ENCODE assay signal across 8 cellular contexts in genomic region chr17:18257747-18258355, GRCh38. TPM values are rescaled to one million over a fixed set of nuclear protein-coding genes. Genes with fewer than 3 reads are reported as not detected.
DNase-seq lines count a peak whose midpoint lies in the region; ATAC-seq and TF ChIP-seq lines count a peak whose summit lies in the region.

No MANE protein-coding gene starts in this region.

- no peak for TF ChIP-seq CTCF in right lobe of liver (IDR thresholded peaks at IDR 0.05)

- H3K4me1 Mint-ChIP-seq in CD4-positive, CD25-positive, alpha-beta regulatory T cell: peaks cover 0 to 52% (median 24%) of the 10 kb centered on the region in 4 donors

- H3K4me3 Mint-ChIP-seq in CD4-positive, CD25-positive, alpha-beta regulatory T cell: peak overlapping the region; percentile 95 to 98 (median 96)

- no peaks in the 10 kb centered on the region for H3K9me3 ChIP-seq in CD4-positive, CD25-positive, alpha-beta regulatory T cell (ENCODE audit: control insufficient read depth in 2 of 2, low read length in 2 of 2)
- H3K9me3 ChIP-seq in duodenal mucosa (ENCODE audit: control insufficient read depth in 1 of 2, low read length in 2 of 2) (no peaks in the 10 kb centered on the region), right lobe of liver (no peaks in the 10 kb centered on the region)

- WGBS in right lobe of liver (ENCODE audit: insufficient coverage, low coverage, low lambda C conversion rate, missing lambda C conversion rate): 1% methylated on average over 15 of the region's 22 CpGs

- H3K27ac Mint-ChIP-seq in CD4-positive, CD25-positive, alpha-beta regulatory T cell: peak overlapping the region; percentile 90 to 97 (median 97)

- ATAC-seq in CD4-positive, CD25-positive, alpha-beta regulatory T cell (ENCODE audit: low read depth in 2 of 2): peak; percentile 26 to 29
- ATAC-seq in GM21576 (IDR thresholded peaks at IDR 0.05; ENCODE audit: unreplicated experiment): peak; percentile 26
- ATAC-seq in right lobe of liver: peak; percentile 62 to 69 (median 68)
- no peak for ATAC-seq in HG02623 (IDR thresholded peaks at IDR 0.05; ENCODE audit: unreplicated experiment)

- peaks cover 52% of the 10 kb centered on the region for H3K4me1 ChIP-seq in CD4-positive, CD25-positive, alpha-beta regulatory T cell (ENCODE audit: control insufficient read depth, insufficient read depth, low read length, poor library complexity, severe bottlenecking)
- H3K4me1 ChIP-seq in duodenal mucosa (ENCODE audit: control insufficient read depth in 1 of 2, insufficient read depth in 2 of 2, low read length in 2 of 2): peaks cover 34 to 40% of the 10 kb centered on the region in 2 donors
- peaks cover 0 to 36% (median 13%) of the 10 kb centered on the region in 4 donors for H3K4me1 ChIP-seq in right lobe of liver

- peak overlapping the region; percentile 81 for H3K27ac ChIP-seq in CD4-positive, CD25-positive, alpha-beta regulatory T cell (ENCODE audit: insufficient read depth, low read length, poor library complexity, severe bottlenecking)
- H3K27ac ChIP-seq in duodenal mucosa (ENCODE audit: low read depth, low read length) (peak overlapping the region; percentile 92), right lobe of liver (peak overlapping the region; percentile 76 to 92 (median 89))

- no peaks in the 10 kb centered on the region for H3K27me3 Mint-ChIP-seq in CD4-positive, CD25-positive, alpha-beta regulatory T cell

- peak overlapping the region; percentile 81 to 94 for H3K9ac ChIP-seq in duodenal mucosa (ENCODE audit: low read depth in 1 of 2, low read length in 2 of 2)

- intact Hi-C loops in right lobe of liver (cut with DNase I): loop anchor here in 1 of 2 donors (10.0 kb wide), 1 partner anchor 57 kb away; the partner anchor contains the start of genes SMCR8 and TOP3A

- no peaks in the 10 kb centered on the region for H3K36me3 Mint-ChIP-seq in CD4-positive, CD25-positive, alpha-beta regulatory T cell

- no peaks in the 10 kb centered on the region for H3K27me3 ChIP-seq in CD4-positive, CD25-positive, alpha-beta regulatory T cell (ENCODE audit: control insufficient read depth, insufficient read depth, low read length)
- H3K27me3 ChIP-seq in duodenal mucosa (ENCODE audit: control insufficient read depth in 1 of 2, insufficient read depth in 2 of 2, low read length in 2 of 2): no peaks in the 10 kb centered on the region
- H3K27me3 ChIP-seq in right lobe of liver: no peaks in the 10 kb centered on the region

- peak overlapping the region; percentile 84 for H3K4me3 ChIP-seq in CD4-positive, CD25-positive, alpha-beta regulatory T cell (ENCODE audit: low read depth, low read length)
- peak overlapping the region; percentile 86 to 96 for H3K4me3 ChIP-seq in duodenal mucosa (ENCODE audit: low read depth in 1 of 2, low read length in 2 of 2)
- peak overlapping the region; percentile 83 to 100 (median 97) for H3K4me3 ChIP-seq in right lobe of liver

- peak; percentile 38 to 45 (median 42) for DNase-seq in CD4-positive, CD25-positive, alpha-beta regulatory T cell
- DNase-seq in NCI-H146 (lab: John Stamatoyannopoulos, UW): peak; percentile 67
- peak; percentile 33 for DNase-seq in activated CD4-positive, alpha-beta T cell treated with anti-CD3 and anti-CD28 coated beads, Interleukin-2, amount 50 U/mL, for 1 hour
- DNase-seq in right lobe of liver: peak; percentile 79 to 84 (median 83)
- peak in 2 of 3 experiments; percentile 12 to 31 for DNase-seq in stimulated activated CD4-positive, alpha-beta T cell treated with anti-CD3 and anti-CD28 coated beads, TNF-alpha, amount 100 ng/mL, for 4 hours (ENCODE audit: low read depth in 3 of 3)

- H3K36me3 ChIP-seq in CD4-positive, CD25-positive, alpha-beta regulatory T cell (ENCODE audit: control insufficient read depth, insufficient read depth, low read length): peaks cover 33% of the 10 kb centered on the region
- H3K36me3 ChIP-seq in duodenal mucosa (ENCODE audit: control insufficient read depth in 1 of 2, insufficient read depth in 2 of 2, low read length in 2 of 2) (peaks cover 20 to 39% of the 10 kb centered on the region in 2 donors), right lobe of liver (peaks cover 0 to 36% (median 11%) of the 10 kb centered on the region in 4 donors)

- no peak for TF ChIP-seq POLR2A in right lobe of liver (IDR thresholded peaks at IDR 0.05)

- no peaks in the 10 kb centered on the region for H3K9me3 Mint-ChIP-seq in CD4-positive, CD25-positive, alpha-beta regulatory T cell

RNA-seq across cellular contexts. Expression of gene FLII, which starts 0.7 kb away (rescaled TPM):
- total RNA-seq in CD4-positive, CD25-positive, alpha-beta regulatory T cell: 344 TPM
- 100 to 1,000 TPM; 123 to 154 (median 127) TPM for polyA plus RNA-seq in CD4-positive, CD25-positive, alpha-beta regulatory T cell
- total RNA-seq in right lobe of liver: 100 to 1,000 TPM in 4 of 6 experiments, 10 to 100 TPM in 2; 89.0 to 171 (median 116) TPM

RNA-seq across cellular contexts. Expression of gene MIEF2, which starts 2.6 kb away (rescaled TPM):
- 12.1 TPM for total RNA-seq in CD4-positive, CD25-positive, alpha-beta regulatory T cell
- polyA plus RNA-seq in CD4-positive, CD25-positive, alpha-beta regulatory T cell: 10 to 100 TPM; 11.7 to 19.9 (median 15.2) TPM
- total RNA-seq in right lobe of liver: 10 to 100 TPM in 1 of 6 experiments, 1 to 10 TPM in 5; 5.9 to 10.6 (median 7.1) TPM

RNA-seq across cellular contexts. Expression of gene LLGL1, which starts 32.4 kb away (rescaled TPM):
- 16.6 TPM for total RNA-seq in CD4-positive, CD25-positive, alpha-beta regulatory T cell
- polyA plus RNA-seq in CD4-positive, CD25-positive, alpha-beta regulatory T cell: 1 to 10 TPM; 1.0 to 2.2 (median 1.6) TPM
- total RNA-seq in right lobe of liver: 1 to 10 TPM; 2.0 to 8.6 (median 2.8) TPM

RNA-seq across cellular contexts. Expression of gene TOP3A, which starts 56.9 kb away (rescaled TPM):
- 50.4 TPM for total RNA-seq in CD4-positive, CD25-positive, alpha-beta regulatory T cell
- polyA plus RNA-seq in CD4-positive, CD25-positive, alpha-beta regulatory T cell: 10 to 100 TPM; 17.0 to 19.7 (median 18.4) TPM
- 10 to 100 TPM; 13.7 to 29.9 (median 20.7) TPM for total RNA-seq in right lobe of liver

RNA-seq across cellular contexts. Expression of gene SMCR8, which starts 57.2 kb away (rescaled TPM):
- 48.3 TPM for total RNA-seq in CD4-positive, CD25-positive, alpha-beta regulatory T cell
- polyA plus RNA-seq in CD4-positive, CD25-positive, alpha-beta regulatory T cell: 1 to 10 TPM; 3.5 to 6.3 (median 5.2) TPM
- total RNA-seq in right lobe of liver: 1 to 10 TPM; 4.2 to 7.9 (median 6.4) TPM

Comparison
In these comparisons a context has a peak if more than half of its experiments do, and no peak if none do; other contexts are left out.
1. DNase-seq: peak in every context shown above with its lines; median percentile 83 in right lobe of liver; 67 in NCI-H146; 42 in CD4-positive, CD25-positive, alpha-beta regulatory T cell; 33 in activated CD4-positive, alpha-beta T cell treated with anti-CD3 and anti-CD28 coated beads, Interleukin-2, amount 50 U/mL, for 1 hour; 22 in stimulated activated CD4-positive, alpha-beta T cell treated with anti-CD3 and anti-CD28 coated beads, TNF-alpha, amount 100 ng/mL, for 4 hours.